13 cellular contexts compared by ENCODE assay signal in genomic region chr2:74304332-74305148, GRCh38.
"Had no signal": no experiment of that assay in that cellular context is flagged by ENCODE, and none has a peak within 500 bp of the region (broad histone marks: within the 10 kb centered on the region; RNA-seq: fewer than 3 reads in every experiment).

No MANE protein-coding gene starts in this region.

- H3K9me3 ChIP-seq: breast epithelium, left lung, pancreas had no signal

- H3K4me3 ChIP-seq: breast epithelium, left lung, pancreas had no signal

- DNase-seq: activated CD4-positive, alpha-beta memory T cell treated with anti-CD3 and anti-CD28 coated beads for 36 hours; activated CD8-positive, alpha-beta memory T cell treated with anti-CD3 and anti-CD28 coated beads, Interleukin-2, amount 50 U/mL, for 48 hours; activated naive CD8-positive, alpha-beta T cell treated with anti-CD3 and anti-CD28 coated beads, Interleukin-2, amount 10 ng/mL, durations not matched to agents 7 days and 5 days; aorta; effector CD8-positive, alpha-beta T cell; mesenchymal stem cell; pancreas; retina; stimulated activated CD4-positive, alpha-beta T cell treated with anti-CD3 and anti-CD28 coated beads, Interleukin-15, amount 100 ng/mL, for 24 hours; stimulated activated CD4-positive, alpha-beta T cell treated with anti-CD3 and anti-CD28 coated beads, Interleukin-4, amount 100 ng/mL, for 24 hours; trophoblast cell had no signal

- H3K27me3 Mint-ChIP-seq: activated CD4-positive, alpha-beta memory T cell treated with anti-CD3 and anti-CD28 coated beads for 36 hours; activated naive CD8-positive, alpha-beta T cell treated with anti-CD3 and anti-CD28 coated beads, Interleukin-2, amount 10 ng/mL, durations not matched to agents 7 days and 5 days had no signal

- H3K4me1 Mint-ChIP-seq: activated naive CD8-positive, alpha-beta T cell treated with anti-CD3 and anti-CD28 coated beads, Interleukin-2, amount 10 ng/mL, durations not matched to agents 7 days and 5 days had no signal

- H3K4me1 ChIP-seq: breast epithelium, left lung, pancreas had no signal

- H3K27me3 ChIP-seq: breast epithelium, left lung, pancreas had no signal

- ATAC-seq: left lung, pancreas had no signal

- H3K9me3 Mint-ChIP-seq: activated CD4-positive, alpha-beta memory T cell treated with anti-CD3 and anti-CD28 coated beads for 36 hours; activated naive CD8-positive, alpha-beta T cell treated with anti-CD3 and anti-CD28 coated beads, Interleukin-2, amount 10 ng/mL, durations not matched to agents 7 days and 5 days had no signal

- H3K27ac ChIP-seq: breast epithelium, left lung, pancreas had no signal

- H3K4me3 Mint-ChIP-seq: activated CD4-positive, alpha-beta memory T cell treated with anti-CD3 and anti-CD28 coated beads for 36 hours; activated naive CD8-positive, alpha-beta T cell treated with anti-CD3 and anti-CD28 coated beads, Interleukin-2, amount 10 ng/mL, durations not matched to agents 7 days and 5 days had no signal

- H3K36me3 ChIP-seq: breast epithelium, left lung, pancreas had no signal

- H3K36me3 Mint-ChIP-seq: activated naive CD8-positive, alpha-beta T cell treated with anti-CD3 and anti-CD28 coated beads, Interleukin-2, amount 10 ng/mL, durations not matched to agents 7 days and 5 days had no signal

- H3K27ac Mint-ChIP-seq: activated CD4-positive, alpha-beta memory T cell treated with anti-CD3 and anti-CD28 coated beads for 36 hours; activated naive CD8-positive, alpha-beta T cell treated with anti-CD3 and anti-CD28 coated beads, Interleukin-2, amount 10 ng/mL, durations not matched to agents 7 days and 5 days had no signal
